ENCODE assay signal across 22 cellular contexts in the genomic region with DNA sequence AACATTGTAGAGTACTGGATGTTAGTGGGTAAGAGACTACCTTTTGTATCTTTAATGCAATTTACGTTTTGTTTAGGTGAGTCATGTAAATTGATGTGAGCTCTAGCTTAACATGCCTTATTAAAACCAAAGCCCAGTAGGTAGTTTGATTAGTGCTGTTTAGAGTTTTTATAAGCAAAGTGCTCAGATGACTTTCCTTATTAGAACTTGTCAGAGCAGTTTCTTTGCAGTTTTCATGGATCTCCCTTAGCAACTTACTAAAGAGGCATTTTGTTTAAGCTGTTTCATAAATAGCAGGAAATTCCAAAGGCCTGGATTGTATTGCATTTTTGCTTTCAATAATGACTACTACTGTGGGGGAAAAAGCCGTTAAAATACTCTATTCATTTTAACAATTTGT. TPM values are rescaled to one million over a fixed set of nuclear protein-coding genes. Genes with fewer than 3 reads are reported as not detected.
DNase-seq lines count a peak whose midpoint lies in the region; ATAC-seq, FAIRE-seq and TF ChIP-seq lines count a peak whose summit lies in the region.
"Had no signal": no experiment of that assay in that cellular context is flagged by ENCODE, and none has a peak within 500 bp of the region (broad histone marks: within the 10 kb centered on the region; RNA-seq: fewer than 3 reads in every experiment).

No MANE protein-coding gene starts in this region.

- ATAC-seq in IMR-90 (ENCODE audit: low read depth) (peak; percentile 57), HG02852 (IDR thresholded peaks at IDR 0.05; ENCODE audit: unreplicated experiment) (no peak), GM19463 (IDR thresholded peaks at IDR 0.05; ENCODE audit: unreplicated experiment) (no peak)
- ATAC-seq: GM12878, HCT116, Right ventricle myocardium inferior had no signal

- dilution Hi-C loops in IMR-90 (cut with HindIII; ENCODE audit: low sequenced_read_pairs, unreplicated experiment) = no loop called here
- dilution Hi-C loops in endothelial cell of umbilical vein (cut with MboI; ENCODE audit: extremely low pct_ligation_motif_present, low sequenced_read_pairs) = no loop called here

- WGBS in IMR-90 (ENCODE audit: extremely low coverage in 2 of 2, insufficient read length in 1 of 2), 2 experiments = no CpG with 5 or more reads among the region's 2 CpGs
- 27% methylated on average over 1 of the region's 2 CpGs for WGBS in mesenchymal stem cell

- no peak overlapping the region for H3K4me3 Mint-ChIP-seq in activated naive CD8-positive, alpha-beta T cell treated with anti-CD3 and anti-CD28 coated beads for 36 hours
- H3K4me3 Mint-ChIP-seq: CD4-positive, CD25-positive, alpha-beta regulatory T cell had no signal

- H3K18ac ChIP-seq in IMR-90 (ENCODE audit: low read depth, low read length) = no peak overlapping the region
- H3K18ac ChIP-seq in mesenchymal stem cell (ENCODE audit: low read depth in 1 of 2, low read length in 2 of 2) = no peak overlapping the region

- CTCF ChIA-PET in IMR-90 (lab: Yijun Ruan, JAX) (interaction anchor here (0.8 to 0.9 kb wide), 3 partner anchors 11 to 16 kb away, joined by 3 read pairs; no protein-coding TSS in a partner anchor), endothelial cell of umbilical vein (lab: Charles Lee) (interaction anchor here (0.7 to 2.4 kb wide), 13 partner anchors 8 to 312 kb away, joined by 3 to 10 read pairs (median 4); a partner anchor contains a TSS)

- H3K9me3 Mint-ChIP-seq in activated naive CD8-positive, alpha-beta T cell treated with anti-CD3 and anti-CD28 coated beads for 36 hours = peaks cover 1% of the 10 kb centered on the region

- no peak for TF ChIP-seq POLR2A in IMR-90 (IDR thresholded peaks at IDR 0.05; ENCODE audit: low read depth, low read length)
- no peak for TF ChIP-seq POLR2A in endothelial cell of umbilical vein (IDR thresholded peaks at IDR 0.05; ENCODE audit: low read depth, low read length)

- peaks cover 89% of the 10 kb centered on the region for H4K20me1 ChIP-seq in IMR-90 (ENCODE audit: insufficient read depth, low read length)
- H4K20me1 ChIP-seq in endothelial cell of umbilical vein (replicated peaks; ENCODE audit: control insufficient read depth, extremely low read depth, insufficient read depth, low read length) = peaks cover 38% of the 10 kb centered on the region

- no peaks in the 10 kb centered on the region for H3K27me3 ChIP-seq in IMR-90 (ENCODE audit: control insufficient read depth, insufficient read depth, low read length)
- H3K27me3 ChIP-seq in endothelial cell of umbilical vein (ENCODE audit: control insufficient read depth in 2 of 2, insufficient read depth in 2 of 2, low read length in 2 of 2) = no peaks in the 10 kb centered on the region
- H3K27me3 ChIP-seq in mesenchymal stem cell (ENCODE audit: control insufficient read depth in 1 of 2, insufficient read depth in 1 of 2, low read length in 2 of 2) = no peaks in the 10 kb centered on the region
- H3K27me3 ChIP-seq: BLaER1, SJCRH30 had no signal

- no peak overlapping the region for H2BK120ac ChIP-seq in IMR-90 (ENCODE audit: low read depth, low read length)
- H2BK120ac ChIP-seq in mesenchymal stem cell (ENCODE audit: low read depth, low read length) = no peak overlapping the region

- H4K91ac ChIP-seq in IMR-90 (ENCODE audit: insufficient read depth, low read depth, low read length) (no peak overlapping the region), mesenchymal stem cell (ENCODE audit: low read length) (no peak overlapping the region)

- H3K9ac ChIP-seq in IMR-90 (ENCODE audit: low read depth, low read length) = no peak overlapping the region
- H3K9ac ChIP-seq in endothelial cell of umbilical vein (replicated peaks; ENCODE audit: extremely low read depth, insufficient read depth, low read length) = no peak overlapping the region
- no peak overlapping the region for H3K9ac ChIP-seq in mesenchymal stem cell (ENCODE audit: low read length)
- H3K9ac ChIP-seq: BLaER1 had no signal

- no peak overlapping the region for H3K4ac ChIP-seq in IMR-90 (ENCODE audit: low read depth, low read length)
- H3K4ac ChIP-seq in mesenchymal stem cell (ENCODE audit: low read depth in 1 of 2, low read length in 2 of 2) = no peak overlapping the region

- BruUV-seq in IMR-90 (replicated peaks; lab: Mats Ljungman, UMichigan) = no TSS peak
- no TSS peak for BruUV-seq in endothelial cell of umbilical vein (replicated peaks; lab: Mats Ljungman, UMichigan)

- no peak overlapping the region for H3K27ac Mint-ChIP-seq in activated naive CD8-positive, alpha-beta T cell treated with anti-CD3 and anti-CD28 coated beads for 36 hours
- H3K27ac Mint-ChIP-seq: CD4-positive, CD25-positive, alpha-beta regulatory T cell had no signal

- POLR2A ChIA-PET in IMR-90 (lab: Charles Lee; ENCODE audit: unreplicated experiment) = no interaction called here
- POLR2A ChIA-PET in endothelial cell of umbilical vein (lab: Charles Lee) = interaction anchor here (0.8 to 0.9 kb wide), 2 partner anchors 11 to 14 kb away, joined by 3 read pairs; a partner anchor contains a TSS

- H2AFZ ChIP-seq in IMR-90 (replicated peaks; ENCODE audit: low read length, poor library complexity) (no peak overlapping the region), endothelial cell of umbilical vein (ENCODE audit: low read depth, low read length) (no peak overlapping the region), mesenchymal stem cell (ENCODE audit: low read depth, low read length) (no peak overlapping the region)

- no peak overlapping the region for H3K27ac ChIP-seq in IMR-90 (ENCODE audit: insufficient read depth, low read length)
- H3K27ac ChIP-seq in endothelial cell of umbilical vein (ENCODE audit: insufficient read depth, low read depth, low read length) = no peak overlapping the region
- no peak overlapping the region for H3K27ac ChIP-seq in mesenchymal stem cell (ENCODE audit: low read length, poor library complexity, severe bottlenecking)
- H3K27ac ChIP-seq: BLaER1, SJCRH30 had no signal

- no peak overlapping the region for H4K5ac ChIP-seq in IMR-90 (ENCODE audit: low read depth, low read length)

- no peaks in the 10 kb centered on the region for H3K27me3 Mint-ChIP-seq in activated naive CD8-positive, alpha-beta T cell treated with anti-CD3 and anti-CD28 coated beads for 36 hours
- H3K27me3 Mint-ChIP-seq: CD4-positive, CD25-positive, alpha-beta regulatory T cell had no signal

- H3K4me2 ChIP-seq in IMR-90 (ENCODE audit: low read depth, low read length) = no peak overlapping the region
- peak overlapping the region; percentile 53 for H3K4me2 ChIP-seq in endothelial cell of umbilical vein (ENCODE audit: insufficient read depth, low read length)
- H3K4me2 ChIP-seq in mesenchymal stem cell (ENCODE audit: low read length, poor library complexity, severe bottlenecking) = no peak overlapping the region
- H3K4me2 ChIP-seq: BLaER1 had no signal

- H3K4me3 ChIP-seq in IMR-90 (ENCODE audit: insufficient read depth, low read depth, low read length) (no peak overlapping the region), endothelial cell of umbilical vein (replicated peaks in 1 of 3; ENCODE audit: insufficient read depth in 1 of 3, low read depth in 1 of 3, low read length in 3 of 3) (no peak overlapping the region), mesenchymal stem cell (ENCODE audit: insufficient read depth in 1 of 2, low read depth in 1 of 2, low read length in 2 of 2) (no peak overlapping the region)
- H3K4me3 ChIP-seq: BLaER1, GM12878, SJCRH30 had no signal

- H3K4me1 ChIP-seq in IMR-90 (ENCODE audit: control insufficient read depth, insufficient read depth, low read length) (peaks cover 13% of the 10 kb centered on the region), endothelial cell of umbilical vein (ENCODE audit: control insufficient read depth, extremely low read depth, insufficient read depth, low read length) (peaks cover 30% of the 10 kb centered on the region), mesenchymal stem cell (ENCODE audit: control insufficient read depth, insufficient read depth, low read depth, low read length) (peaks cover 1% of the 10 kb centered on the region)

- peaks cover 20% of the 10 kb centered on the region for H3K4me1 Mint-ChIP-seq in activated naive CD8-positive, alpha-beta T cell treated with anti-CD3 and anti-CD28 coated beads for 36 hours

- TF ChIP-seq RAD21 in IMR-90 (IDR thresholded peaks at IDR 0.05; ENCODE audit: low read length) = no peak

- no peak overlapping the region for H2BK20ac ChIP-seq in IMR-90 (ENCODE audit: low read depth, low read length)

- H2BK5ac ChIP-seq in IMR-90 (ENCODE audit: low read depth, low read length, poor library complexity, severe bottlenecking) (no peak overlapping the region), mesenchymal stem cell (ENCODE audit: low read depth, low read length, poor library complexity, severe bottlenecking) (no peak overlapping the region)

- peaks cover 2% of the 10 kb centered on the region for H3K36me3 Mint-ChIP-seq in activated naive CD8-positive, alpha-beta T cell treated with anti-CD3 and anti-CD28 coated beads for 36 hours
- H3K36me3 Mint-ChIP-seq: CD4-positive, CD25-positive, alpha-beta regulatory T cell had no signal

- TF ChIP-seq CTCF in IMR-90 (conservative IDR thresholded peaks at IDR 0.05; ENCODE audit: low read depth, low read length) (no peak), endothelial cell of umbilical vein (IDR thresholded peaks at IDR 0.05; ENCODE audit: extremely low read depth in 1 of 2, insufficient read depth in 1 of 2, low read depth in 1 of 2, low read length in 2 of 2) (no peak)

- H3K56ac ChIP-seq in IMR-90 (ENCODE audit: extremely low read depth, insufficient read depth, low read length) = no peak overlapping the region

- intact Hi-C loops in IMR-90 (cut with micrococcal nuclease) = no loop called here
- intact Hi-C loops in endothelial cell of umbilical vein (cut with micrococcal nuclease) = no loop called here

- H3K9me3 ChIP-seq in IMR-90 (ENCODE audit: control insufficient read depth, insufficient read depth, low read length) = no peaks in the 10 kb centered on the region
- H3K9me3 ChIP-seq in endothelial cell of umbilical vein (replicated peaks; ENCODE audit: control insufficient read depth, insufficient read depth, low read length) = no peaks in the 10 kb centered on the region
- H3K9me3 ChIP-seq in mesenchymal stem cell (ENCODE audit: control insufficient read depth, low read length) = no peaks in the 10 kb centered on the region
- H3K9me3 ChIP-seq: SJCRH30 had no signal

- H3K9me1 ChIP-seq in IMR-90 (ENCODE audit: insufficient read depth, low read length) (peaks cover 19% of the 10 kb centered on the region), endothelial cell of umbilical vein (replicated peaks; ENCODE audit: control insufficient read depth, extremely low read depth, insufficient read depth, low read length) (no peaks in the 10 kb centered on the region)

- in situ Hi-C loops in IMR-90 (cut with MboI; ENCODE audit: low sequenced_read_pairs) = loop anchor here (25.0 kb wide), 1 partner anchor 466 kb away; no protein-coding TSS in a partner anchor

- DNase-seq in IMR-90 = peak; percentile 63
- DNase-seq in endothelial cell of umbilical vein (ENCODE audit: low read depth, low spot score) = peak; percentile 70
- peak; percentile 64 for DNase-seq in mesenchymal stem cell
- no peak for DNase-seq in activated naive CD8-positive, alpha-beta T cell treated with anti-CD3 and anti-CD28 coated beads for 36 hours
- DNase-seq in GM19239 (ENCODE audit: insufficient read length, low spot score) = no peak
- DNase-seq: CD4-positive, CD25-positive, alpha-beta regulatory T cell; GDM1; Karpas-422; NCI-H1105; NCI-H1436 treated with DMSO at 0.1 percent for 48 hours; NCI-H187 treated with DMSO at 0.1 percent for 48 hours; NCI-H2107; NCI-H524; NCI-H774; SJCRH30 had no signal

- H2AK5ac ChIP-seq in IMR-90 (ENCODE audit: low read depth, low read length) = no peak overlapping the region
- H2AK5ac ChIP-seq in mesenchymal stem cell (ENCODE audit: low read length, severe bottlenecking) = no peak overlapping the region

- H2AK9ac ChIP-seq in IMR-90 (replicated peaks; ENCODE audit: low read depth, low read length, poor library complexity) = no peak overlapping the region

- H4K8ac ChIP-seq in IMR-90 (ENCODE audit: low read depth in 2 of 2, low read length in 2 of 2) (no peak overlapping the region), mesenchymal stem cell (ENCODE audit: low read length) (no peak overlapping the region)

- H3K36me3 ChIP-seq in IMR-90 (ENCODE audit: control insufficient read depth, insufficient read depth, low read length) (no peaks in the 10 kb centered on the region), endothelial cell of umbilical vein (ENCODE audit: control insufficient read depth in 2 of 2, extremely low read depth in 1 of 2, insufficient read depth in 2 of 2, low read length in 2 of 2) (peaks cover 0 to 3% of the 10 kb centered on the region in 2 experiments), mesenchymal stem cell (ENCODE audit: control insufficient read depth in 1 of 2, insufficient read depth in 2 of 2, low read depth in 1 of 2, low read length in 2 of 2) (no peaks in the 10 kb centered on the region)
- H3K36me3 ChIP-seq: SJCRH30 had no signal

- no peak overlapping the region for H2BK12ac ChIP-seq in mesenchymal stem cell (ENCODE audit: low read length in 2 of 2)

- H3K79me2 ChIP-seq in endothelial cell of umbilical vein (ENCODE audit: control insufficient read depth, insufficient read depth, low read length) = peaks cover 100% of the 10 kb centered on the region

- FAIRE-seq in endothelial cell of umbilical vein (lab: Jason Lieb, UNC) = peak; percentile 12
- no peak for FAIRE-seq in GM19239 (lab: Jason Lieb, UNC)
- FAIRE-seq: D721Med, GM12878 had no signal

- H3K79me1 ChIP-seq in IMR-90 (ENCODE audit: low read depth in 1 of 2, low read length in 2 of 2) = peaks cover 23 to 61% of the 10 kb centered on the region in 2 experiments
- H3K79me1 ChIP-seq in mesenchymal stem cell (replicated peaks; ENCODE audit: low read length, poor library complexity, severe bottlenecking) = peaks cover 5% of the 10 kb centered on the region

- H3K23ac ChIP-seq in IMR-90 (ENCODE audit: low read depth, low read length) (no peak overlapping the region), mesenchymal stem cell (ENCODE audit: low read length in 2 of 2) (no peak overlapping the region)

- no peak overlapping the region for H2BK15ac ChIP-seq in IMR-90 (ENCODE audit: low read depth, low read length)
- H2BK15ac ChIP-seq in mesenchymal stem cell (ENCODE audit: low read depth, poor library complexity, severe bottlenecking) = no peak overlapping the region

- no peak overlapping the region for H3K14ac ChIP-seq in IMR-90 (replicated peaks; ENCODE audit: low read depth, low read length)
- H3K14ac ChIP-seq in mesenchymal stem cell (ENCODE audit: low read length in 2 of 2) = no peak overlapping the region

RNA-seq across cellular contexts. Expression of a gene that starts 14.5 kb away (rescaled TPM):
- total RNA-seq in IMR-90 (2012; rRNA removed) (10.8 TPM in 2 replicates), endothelial cell of umbilical vein (25.3 and 25.7 TPM in 2 replicates)
- polyA plus RNA-seq in IMR-90 (2012; rRNA removed) (12.7 and 14.1 TPM in 2 replicates), endothelial cell of umbilical vein (12.8 and 14.9 TPM in 2 replicates)
- 4.5 and 6.0 TPM in 2 replicates for polyA plus RNA-seq in IMR-90 (2012; cell fraction: cytosol; rRNA removed)
- polyA plus RNA-seq in IMR-90 (2012; cell fraction: nucleus; rRNA removed; ENCODE audit: low replicate concordance) = 31.9 and 56.3 TPM in 2 replicates
- polyA plus RNA-seq in endothelial cell of umbilical vein (2011; cell fraction: cytosol; rRNA removed) = 10.2 and 10.4 TPM in 2 replicates
- 60.3 and 64.0 TPM in 2 replicates for polyA plus RNA-seq in endothelial cell of umbilical vein (2011; cell fraction: nucleus; rRNA removed)
- 12.8 and 15.4 TPM in 2 replicates for polyA plus RNA-seq in endothelial cell of umbilical vein (2012)
- 50.4 and 51.5 TPM in 2 replicates for polyA minus RNA-seq in endothelial cell of umbilical vein
- polyA minus RNA-seq in endothelial cell of umbilical vein (2011; cell fraction: cytosol; rRNA and poly(A)+ RNA removed) = 13.3 TPM
- 52.0 and 72.2 TPM in 2 replicates for polyA minus RNA-seq in endothelial cell of umbilical vein (2011; cell fraction: nucleus; rRNA and poly(A)+ RNA removed)
- 12.1 TPM for polyA plus RNA-seq in mesenchymal stem cell (2013, experiment 1 of 2)
- polyA plus RNA-seq in mesenchymal stem cell (2013, experiment 2 of 2) = 12.1 TPM
- 1 to 10 TPM; 3.0 to 3.2 TPM for total RNA-seq in activated naive CD8-positive, alpha-beta T cell treated with anti-CD3 and anti-CD28 coated beads for 36 hours

Comparison
In these comparisons a context has a peak if more than half of its experiments do, and no peak if none do; other contexts are left out.
1. DNase-seq: peak in IMR-90 (single experiment), endothelial cell of umbilical vein (single experiment) and mesenchymal stem cell (single experiment); none in activated naive CD8-positive, alpha-beta T cell treated with anti-CD3 and anti-CD28 coated beads for 36 hours (single experiment) and GM19239 (single experiment).